ENCODE assay signal across 35 cellular contexts in the genomic region with DNA sequence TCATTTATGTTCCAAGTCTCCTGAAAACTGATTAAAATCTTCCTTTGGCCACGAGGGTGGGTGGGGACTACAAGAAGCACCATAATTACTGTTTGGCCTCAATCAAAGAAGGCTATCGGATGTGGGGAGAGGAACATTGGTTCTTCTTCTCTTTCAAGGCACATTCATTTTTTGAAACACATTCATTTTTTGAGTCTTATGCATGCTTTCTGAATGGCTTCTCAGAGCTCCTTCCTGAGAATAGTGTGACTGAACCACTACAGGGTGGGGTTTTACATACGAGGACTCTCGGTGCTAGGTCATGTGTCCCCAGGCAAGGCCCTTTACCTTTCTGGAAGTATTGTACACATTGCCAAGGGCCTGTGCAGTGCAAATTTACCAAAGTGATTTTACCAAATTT. TPM values are rescaled to one million over a fixed set of nuclear protein-coding genes. Genes with fewer than 3 reads are reported as not detected.
"Had no signal": no experiment of that assay in that cellular context is flagged by ENCODE, and none has a peak within 500 bp of the region (broad histone marks: within the 10 kb centered on the region; RNA-seq: fewer than 3 reads in every experiment).

No MANE protein-coding gene starts in this region.

- H3K27me3 ChIP-seq: MG63 had no signal

- DNase-seq: Karpas-422, Kasumi-1, MG63, MM.1S, MV-4-11, NCI-H1048, NCI-H1092, NCI-H1092 treated with DMSO at 0.1 percent for 48 hours, NCI-H1105, NCI-H1417 treated with DMSO at 0.1 percent for 48 hours, NCI-H1436, NCI-H146, NCI-H1694, NCI-H1694 treated with DMSO at 0.1 percent for 48 hours, NCI-H187, NCI-H187 treated with DMSO at 0.1 percent for 48 hours, NCI-H1930, NCI-H2029, NCI-H2029 treated with DMSO at 0.1 percent for 48 hours, NCI-H2081, NCI-H2081 treated with DMSO at 0.1 percent for 48 hours, NCI-H2107, NCI-H2171, NCI-H2171 treated with DMSO at 0.1 percent for 48 hours, NCI-H2227 treated with DMSO at 0.1 percent for 48 hours, NCI-H226, NCI-H345, NCI-H446, NCI-H446 treated with DMSO at 0.1 percent for 48 hours, NCI-H510A, NCI-H510A treated with DMSO at 0.1 percent for 48 hours, NCI-H524, NCI-H524 treated with DMSO at 0.1 percent for 48 hours had no signal

- H3K4me3 ChIP-seq: MG63 had no signal

- H3K36me3 ChIP-seq: MG63 had no signal

- H3K9me3 ChIP-seq: MG63 had no signal

RNA-seq across cellular contexts. Expression of a gene that starts 7.0 kb away (rescaled TPM):
- total RNA-seq: MCF 10A, NCI-H460 had no signal
